Comparison of ENCODE assay signal across 21 cellular contexts in genomic region chr3:126934991-126935390, GRCh38.
"Had no signal": no experiment of that assay in that cellular context is flagged by ENCODE, and none has a peak within 500 bp of the region (broad histone marks: within the 10 kb centered on the region; RNA-seq: fewer than 3 reads in every experiment).

No MANE protein-coding gene starts in this region.

- DNase-seq: activated CD4-positive, alpha-beta T cell treated with anti-CD3 and anti-CD28 coated beads, Interleukin-2, amount 10 ng/mL, durations not matched to agents 24 days and 14 days; activated CD4-positive, alpha-beta T cell treated with anti-CD3 and anti-CD28 coated beads, Interleukin-2, amount 50 U/mL, for 4 hours; activated CD8-positive, alpha-beta T cell treated with anti-CD3 and anti-CD28 coated beads, Interleukin-2, amount 10 ng/mL, durations not matched to agents 7 days and 5 days; activated gamma-delta T cell; activated naive CD4-positive, alpha-beta T cell treated with Interleukin-2 at 50 U/mL for 16 hours; activated naive CD8-positive, alpha-beta T cell treated with anti-CD3 and anti-CD28 coated beads, Interleukin-2, amount 10 ng/mL, durations not matched to agents 7 days and 5 days; activated T-cell treated with anti-CD3 and anti-CD28 coated beads, Interleukin-2, amount 50 U/mL, for 24 hours; NCI-H1930; NCI-H2107; NCI-H2171; NCI-H510A; NCI-H748 treated with DMSO at 0.1 percent for 48 hours; NK-92 treated with Interleukin-12 subunit alpha and Interleukin-12 subunit beta, amount 100 ng/mL, for 24 hours; PC-3; Peyer's patch; RPMI8226; SHP77 treated with DMSO at 0.1 percent for 48 hours had no signal

- H3K36me3 ChIP-seq: ascending aorta, Peyer's patch, SJSA1 had no signal

- H3K4me3 ChIP-seq: ascending aorta, K562, Peyer's patch, SJSA1 had no signal

- ATAC-seq: activated CD8-positive, alpha-beta T cell treated with anti-CD3 and anti-CD28 coated beads, Interleukin-2, amount 10 ng/mL, durations not matched to agents 7 days and 5 days; K562; PC-3 had no signal

- H3K27ac ChIP-seq: ascending aorta, Peyer's patch, SJSA1 had no signal

- H3K9me3 ChIP-seq: ascending aorta, Peyer's patch, SJSA1, SK-N-SH had no signal

- H3K9ac ChIP-seq: SK-N-SH had no signal

- H3K27me3 ChIP-seq: ascending aorta, Peyer's patch, SJSA1 had no signal
